In the genomic region with DNA sequence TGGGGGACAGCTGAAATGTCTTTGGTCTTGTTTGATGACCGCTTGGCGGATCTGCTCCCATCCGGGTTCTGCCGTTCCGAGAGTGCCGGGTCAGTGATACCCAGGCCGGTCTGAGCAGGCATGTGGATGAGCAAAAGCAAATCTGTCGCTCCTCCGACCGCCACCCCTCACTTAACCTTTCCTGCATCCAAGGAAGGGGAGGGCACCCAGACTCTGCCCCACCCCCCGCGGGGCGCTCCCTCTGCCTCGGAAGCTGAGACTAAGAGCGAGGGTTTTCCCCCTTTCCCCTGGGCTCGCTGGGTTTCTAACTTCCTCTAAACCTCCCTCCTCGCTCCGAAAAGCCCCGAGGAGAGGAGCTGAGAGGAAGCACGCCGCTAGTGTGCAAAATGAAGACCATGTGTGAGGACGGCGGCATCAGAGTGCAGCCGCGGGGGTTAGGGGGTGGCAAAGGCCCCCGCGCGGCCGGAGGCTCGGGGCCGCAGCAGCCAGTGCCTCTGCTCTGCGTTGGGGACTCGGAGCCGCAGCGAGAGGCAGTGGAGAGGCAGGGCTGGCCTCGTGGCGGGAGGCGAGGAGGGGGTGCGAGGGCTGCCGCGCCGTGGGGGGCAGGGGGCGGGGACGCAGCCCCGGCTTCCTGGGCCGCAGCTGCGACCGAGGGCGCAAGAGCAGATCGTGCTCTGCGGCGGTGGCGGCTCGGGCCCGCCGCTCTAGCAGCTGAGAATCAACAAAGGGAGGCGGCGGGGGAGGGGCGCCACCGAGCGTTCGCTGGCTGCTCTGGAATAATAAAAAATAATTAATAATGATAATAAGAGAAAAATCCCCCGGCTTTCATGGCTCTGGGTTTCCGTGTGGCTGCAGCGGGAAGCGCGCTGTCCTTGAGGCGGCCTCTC, we compare ENCODE assay signal across 7 cellular contexts. TPM values are rescaled to one million over a fixed set of nuclear protein-coding genes. Genes with fewer than 3 reads are reported as not detected.
DNase-seq lines count a peak whose midpoint lies in the region; ATAC-seq and TF ChIP-seq lines count a peak whose summit lies in the region.

No MANE protein-coding gene starts in this region.

- H3K27ac ChIP-seq in HEK293 (ENCODE audit: extremely low read depth, low read depth, low read length), result peak overlapping the region; percentile 95

- H3K36me3 ChIP-seq in HEK293 (ENCODE audit: control insufficient read depth in 2 of 2, insufficient read depth in 1 of 2, low read length in 2 of 2), result no peaks in the 10 kb centered on the region

- POLR2A ChIA-PET in HEK293 (lab: Yijun Ruan, JAX), result interaction anchor here (0.6 to 1.9 kb wide), 5 partner anchors 42 to 57 kb away, joined by 3 to 14 read pairs (median 3); a partner anchor contains a TSS

- H3K9me3 Mint-ChIP-seq in activated T-cell treated with anti-CD3 and anti-CD28 coated beads, Interleukin-2, amount 50 U/mL, for 4 hours, result no peaks in the 10 kb centered on the region
- no peaks in the 10 kb centered on the region for H3K9me3 Mint-ChIP-seq in neural crest cell

- DNase-seq in GM12864 (ENCODE audit: low read depth) (no peak), NCI-H510A (lab: John Stamatoyannopoulos, UW) (peak; percentile 55), fibroblast of pulmonary artery (ENCODE audit: low read depth) (peak; percentile 44), neural crest cell (ENCODE audit: low read depth, low spot score) (peak; percentile 46), NCI-H187 treated with DMSO at 0.1 percent for 48 hours (lab: John Stamatoyannopoulos, UW) (no peak)
- DNase-seq in activated T-cell treated with anti-CD3 and anti-CD28 coated beads, Interleukin-2, amount 50 U/mL, for 4 hours, result peak; percentile 59

- H3K4me3 Mint-ChIP-seq in activated T-cell treated with anti-CD3 and anti-CD28 coated beads, Interleukin-2, amount 50 U/mL, for 4 hours, result peak overlapping the region; percentile 74
- H3K4me3 Mint-ChIP-seq in neural crest cell, result peak overlapping the region; percentile 83

- no peak for TF ChIP-seq CTCF in GM12864 (IDR thresholded peaks at IDR 0.05; ENCODE audit: low read depth, low read length, missing control alignments)
- peak; percentile 60; the same call in 1 of the 2 replicates for TF ChIP-seq CTCF in HEK293 (tag by site-specific recombination; IDR thresholded peaks at IDR 0.05)
- TF ChIP-seq CTCF in fibroblast of pulmonary artery (IDR thresholded peaks at IDR 0.05; ENCODE audit: low read length, missing control alignments), result no peak
- peak; percentile 35 for TF ChIP-seq CTCF in neural crest cell (conservative IDR thresholded peaks at IDR 0.05)

- CTCF ChIA-PET in HEK293 (lab: Yijun Ruan, JAX), result interaction anchor here (0.6 to 1.2 kb wide), 3 partner anchors 17 to 56 kb away, joined by 3 read pairs; a partner anchor contains a TSS

- peaks cover 15% of the 10 kb centered on the region for H3K4me1 ChIP-seq in HEK293 (ENCODE audit: control insufficient read depth, insufficient read depth, low read length)

- H3K4me3 ChIP-seq in GM12864 (ENCODE audit: low read depth, low read length), result peak overlapping the region; percentile 45
- peak overlapping the region; percentile 25 for H3K4me3 ChIP-seq in HEK293 (ENCODE audit: low read depth, low read length)
- peak overlapping the region; percentile 36 for H3K4me3 ChIP-seq in fibroblast of pulmonary artery (replicated peaks; ENCODE audit: low read depth, low read length)

- H3K4me1 Mint-ChIP-seq in activated T-cell treated with anti-CD3 and anti-CD28 coated beads, Interleukin-2, amount 50 U/mL, for 4 hours (ENCODE audit: low read depth), result peaks cover 17% of the 10 kb centered on the region
- peaks cover 44% of the 10 kb centered on the region for H3K4me1 Mint-ChIP-seq in neural crest cell

- H3K9me3 ChIP-seq in HEK293 (ENCODE audit: control insufficient read depth, insufficient read depth, low read depth, low read length), result no peaks in the 10 kb centered on the region

- no peaks in the 10 kb centered on the region for H3K36me3 Mint-ChIP-seq in activated T-cell treated with anti-CD3 and anti-CD28 coated beads, Interleukin-2, amount 50 U/mL, for 4 hours (ENCODE audit: insufficient read depth)
- H3K36me3 Mint-ChIP-seq in neural crest cell (ENCODE audit: low read depth), result peaks cover 4% of the 10 kb centered on the region

- peak overlapping the region; percentile 43 for H3K27ac Mint-ChIP-seq in neural crest cell (ENCODE audit: unreplicated experiment)

- H3K27me3 Mint-ChIP-seq in activated T-cell treated with anti-CD3 and anti-CD28 coated beads, Interleukin-2, amount 50 U/mL, for 4 hours (ENCODE audit: low read depth), result no peaks in the 10 kb centered on the region
- H3K27me3 Mint-ChIP-seq in neural crest cell (ENCODE audit: low read depth), result peaks cover 20% of the 10 kb centered on the region

- peak; percentile 57 to 69 for ATAC-seq in activated T-cell treated with anti-CD3 and anti-CD28 coated beads, Interleukin-2, amount 50 U/mL, for 4 hours

TF ChIP-seq in HEK293, 187 proteins besides CTCF, POLR2A, EP300 and RAD21 (continues in another document):
- TF ChIP-seq ZNF341 (tag by site-specific recombination; IDR thresholded peaks at IDR 0.05; ENCODE audit: low read depth) (peak; percentile 65), ZNF843 (tag by site-specific recombination; IDR thresholded peaks at IDR 0.05) (no peak), ZNF274 (IDR thresholded peaks at IDR 0.05; ENCODE audit: low read length) (no peak), ZNF274 (tag by site-specific recombination; IDR thresholded peaks at IDR 0.05; ENCODE audit: borderline replicate concordance) (no peak), ZBTB17 (tag by site-specific recombination; IDR thresholded peaks at IDR 0.05) (peak; percentile 27; the same call in 1 of the 2 replicates), TRIM28 (IDR thresholded peaks at IDR 0.05; ENCODE audit: borderline replicate concordance, low read length) (no peak), SP2 (tag by site-specific recombination; IDR thresholded peaks at IDR 0.05) (peak; percentile 45), YY1 (tag by site-specific recombination; IDR thresholded peaks at IDR 0.05) (no peak), ZNF558 (tag by site-specific recombination; IDR thresholded peaks at IDR 0.05) (no peak), ZNF37A (tag by site-specific recombination; IDR thresholded peaks at IDR 0.05) (no peak), GLI2 (tag by site-specific recombination; IDR thresholded peaks at IDR 0.05; ENCODE audit: borderline replicate concordance, low read depth) (no peak), SCRT2 (tag by site-specific recombination; IDR thresholded peaks at IDR 0.05) (no peak), GFI1B (tag by site-specific recombination; IDR thresholded peaks at IDR 0.05) (no peak), EGR2 (tag by site-specific recombination; IDR thresholded peaks at IDR 0.05; ENCODE audit: low read depth) (no peak), ZNF664 (tag by site-specific recombination; IDR thresholded peaks at IDR 0.05) (no peak), ZNF416 (tag by site-specific recombination; IDR thresholded peaks at IDR 0.05) (no peak), OSR2 (tag by site-specific recombination; IDR thresholded peaks at IDR 0.05) (no peak), ZBTB20 (tag by site-specific recombination; IDR thresholded peaks at IDR 0.05) (peak; percentile 15; the same call in 1 of the 2 replicates), ZNF19 (tag by site-specific recombination; IDR thresholded peaks at IDR 0.05; ENCODE audit: low read depth) (no peak), SP3 (tag by site-specific recombination; IDR thresholded peaks at IDR 0.05) (0 out of 2 replicates have a peak, but pooled peaks have one; percentile 22), TCF7L2 (IDR thresholded peaks at IDR 0.05; ENCODE audit: borderline replicate concordance, low read depth, low read length) (no peak), ZNF792 (tag by site-specific recombination; IDR thresholded peaks at IDR 0.05) (no peak), HOXA7 (CRISPR knock-in tag; IDR thresholded peaks at IDR 0.05; ENCODE audit: borderline replicate concordance) (no peak), PRDM1 (tag by site-specific recombination; IDR thresholded peaks at IDR 0.05) (0 out of 2 replicates have a peak, but pooled peaks have one; percentile 25)
- TF ChIP-seq, protein P1, sequence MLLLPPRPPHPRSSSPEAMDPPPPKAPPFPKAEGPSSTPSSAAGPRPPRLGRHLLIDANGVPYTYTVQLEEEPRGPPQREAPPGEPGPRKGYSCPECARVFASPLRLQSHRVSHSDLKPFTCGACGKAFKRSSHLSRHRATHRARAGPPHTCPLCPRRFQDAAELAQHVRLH (tag by site-specific recombination; IDR thresholded peaks at IDR 0.05), result no peak
- TF ChIP-seq, protein P2, sequence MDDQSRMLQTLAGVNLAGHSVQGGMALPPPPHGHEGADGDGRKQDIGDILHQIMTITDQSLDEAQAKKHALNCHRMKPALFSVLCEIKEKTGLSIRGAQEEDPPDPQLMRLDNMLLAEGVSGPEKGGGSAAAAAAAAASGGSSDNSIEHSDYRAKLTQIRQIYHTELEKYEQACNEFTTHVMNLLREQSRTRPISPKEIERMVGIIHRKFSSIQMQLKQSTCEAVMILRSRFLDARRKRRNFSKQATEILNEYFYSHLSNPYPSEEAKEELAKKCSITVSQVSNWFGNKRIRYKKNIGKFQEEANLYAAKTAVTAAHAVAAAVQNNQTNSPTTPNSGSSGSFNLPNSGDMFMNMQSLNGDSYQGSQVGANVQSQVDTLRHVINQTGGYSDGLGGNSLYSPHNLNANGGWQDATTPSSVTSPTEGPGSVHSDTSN (CRISPR knock-in tag; IDR thresholded peaks at IDR 0.05), result peak; percentile 73; the same call in 1 of the 2 replicates
- TF ChIP-seq, protein P3, sequence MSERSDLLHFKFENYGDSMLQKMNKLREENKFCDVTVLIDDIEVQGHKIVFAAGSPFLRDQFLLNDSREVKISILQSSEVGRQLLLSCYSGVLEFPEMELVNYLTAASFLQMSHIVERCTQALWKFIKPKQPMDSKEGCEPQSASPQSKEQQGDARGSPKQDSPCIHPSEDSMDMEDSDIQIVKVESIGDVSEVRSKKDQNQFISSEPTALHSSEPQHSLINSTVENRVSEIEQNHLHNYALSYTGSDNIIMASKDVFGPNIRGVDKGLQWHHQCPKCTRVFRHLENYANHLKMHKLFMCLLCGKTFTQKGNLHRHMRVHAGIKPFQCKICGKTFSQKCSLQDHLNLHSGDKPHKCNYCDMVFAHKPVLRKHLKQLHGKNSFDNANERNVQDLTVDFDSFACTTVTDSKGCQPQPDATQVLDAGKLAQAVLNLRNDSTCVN (tag by site-specific recombination; optimal IDR thresholded peaks at IDR 0.05), result peak; percentile 52

RNA-seq across cellular contexts. Expression of a gene that starts 55.8 kb away (rescaled TPM):
- 10 to 100 TPM; 53.4 to 58.5 (median 54.5) TPM for total RNA-seq in activated T-cell treated with anti-CD3 and anti-CD28 coated beads, Interleukin-2, amount 50 U/mL, for 4 hours
- 33.2 and 41.1 TPM in 2 replicates for total RNA-seq in neural crest cell

Comparison
In these comparisons a context has a peak if more than half of its experiments do, and no peak if none do; other contexts are left out.
1. DNase-seq: peak in NCI-H510A (single experiment), activated T-cell treated with anti-CD3 and anti-CD28 coated beads, Interleukin-2, amount 50 U/mL, for 4 hours (single experiment), fibroblast of pulmonary artery (single experiment) and neural crest cell (single experiment); none in GM12864 (single experiment) and NCI-H187 treated with DMSO at 0.1 percent for 48 hours (single experiment).
2. CTCF ChIP-seq: peak in HEK293 (single experiment) and neural crest cell (single experiment); none in GM12864 (single experiment) and fibroblast of pulmonary artery (single experiment).
3. Peak in every context shown above with its lines, with median percentiles within 50 percentile points of each other: H3K4me3 ChIP-seq.